ENCODE assay signal across 9 cellular contexts in genomic region chr18:26429535-26429934, GRCh38.
A peak's percentile ranks its signal among the peaks of the same experiment; 100 is the strongest.
DNase-seq lines count a peak whose midpoint lies in the region; ATAC-seq and TF ChIP-seq lines count a peak whose summit lies in the region.
"Had no signal": no experiment of that assay in that cellular context is flagged by ENCODE, and none has a peak within 500 bp of the region (broad histone marks: within the 10 kb centered on the region; RNA-seq: fewer than 3 reads in every experiment).

No MANE protein-coding gene starts in this region.

- intact Hi-C loops in Panc1 (cut with micrococcal nuclease; ENCODE audit: unreplicated experiment): no loop called here

- in situ Hi-C loops in Panc1 (cut with HindIII; ENCODE audit: low pct_unique_long_range_greater_than_20kb, low sequenced_read_pairs): no loop called here

- no TSS peak for BruUV-seq in Panc1 (replicated peaks; lab: Mats Ljungman, UMichigan)

- POLR2A ChIA-PET in Panc1 (lab: Charles Lee): no interaction called here

- CTCF ChIA-PET in Panc1 (lab: Charles Lee): no interaction called here

- no peaks in the 10 kb centered on the region for H3K27me3 ChIP-seq in Panc1 (ENCODE audit: control insufficient read depth, insufficient read depth, low read length)

- H3K36me3 ChIP-seq in Panc1 (ENCODE audit: control insufficient read depth, insufficient read depth, low read length): no peaks in the 10 kb centered on the region

- peak; percentile 32 for DNase-seq in DMS79 treated with DMSO at 0.1 percent for 48 hours (lab: John Stamatoyannopoulos, UW)
- no peak for DNase-seq in DMS79 (lab: John Stamatoyannopoulos, UW)
- no peak for DNase-seq in Panc1 (ENCODE audit: low read depth, low spot score)
- DNase-seq in fibroblast of pulmonary artery (ENCODE audit: low read depth): peak; percentile 75
- peak; percentile 76 for DNase-seq in skeletal muscle cell (ENCODE audit: low read depth)
- DNase-seq in activated CD4-positive, alpha-beta T cell treated with anti-CD3 and anti-CD28 coated beads for 48 hours: no peak
- no peak for DNase-seq in NOMO-1 treated with dmso at 0.1 percent for 144 hours (lab: John Stamatoyannopoulos, UW; ENCODE audit: unreplicated experiment)
- DNase-seq: activated CD4-positive, alpha-beta T cell treated with anti-CD3 and anti-CD28 coated beads, Interleukin-2, amount 50 U/mL, for 4 hours had no signal

- ATAC-seq in Panc1 (0 out of 2 replicates have a peak, but pooled peaks have one; percentile 69), GM21717 (IDR thresholded peaks at IDR 0.05; ENCODE audit: unreplicated experiment) (no peak)

- H3K4me3 ChIP-seq in Panc1 (ENCODE audit: low read depth in 2 of 2, low read length in 2 of 2) (no peak overlapping the region), fibroblast of pulmonary artery (replicated peaks; ENCODE audit: low read depth, low read length) (no peak overlapping the region), skeletal muscle cell (ENCODE audit: low read depth, low read length) (no peak overlapping the region)

- no peaks in the 10 kb centered on the region for H3K4me1 ChIP-seq in Panc1 (ENCODE audit: control insufficient read depth, insufficient read depth, low read length)

- no peak for TF ChIP-seq CTCF in Panc1 (IDR thresholded peaks at IDR 0.05)
- TF ChIP-seq CTCF in fibroblast of pulmonary artery (IDR thresholded peaks at IDR 0.05; ENCODE audit: low read length, missing control alignments): no peak

- H3K27ac ChIP-seq in Panc1 (ENCODE audit: low read length): no peak overlapping the region

- no peaks in the 10 kb centered on the region for H3K9me3 ChIP-seq in Panc1 (ENCODE audit: control insufficient read depth, insufficient read depth, low read depth, low read length)

Comparison
In these comparisons a context has a peak if more than half of its experiments do, and no peak if none do; other contexts are left out.
1. DNase-seq: peak in DMS79 treated with DMSO at 0.1 percent for 48 hours (single experiment), fibroblast of pulmonary artery (single experiment) and skeletal muscle cell (single experiment); none in DMS79 (single experiment), Panc1 (single experiment), activated CD4-positive, alpha-beta T cell treated with anti-CD3 and anti-CD28 coated beads for 48 hours (single experiment) and NOMO-1 treated with dmso at 0.1 percent for 144 hours (single experiment).